ENCODE assay signal across 26 cellular contexts in the genomic region with DNA sequence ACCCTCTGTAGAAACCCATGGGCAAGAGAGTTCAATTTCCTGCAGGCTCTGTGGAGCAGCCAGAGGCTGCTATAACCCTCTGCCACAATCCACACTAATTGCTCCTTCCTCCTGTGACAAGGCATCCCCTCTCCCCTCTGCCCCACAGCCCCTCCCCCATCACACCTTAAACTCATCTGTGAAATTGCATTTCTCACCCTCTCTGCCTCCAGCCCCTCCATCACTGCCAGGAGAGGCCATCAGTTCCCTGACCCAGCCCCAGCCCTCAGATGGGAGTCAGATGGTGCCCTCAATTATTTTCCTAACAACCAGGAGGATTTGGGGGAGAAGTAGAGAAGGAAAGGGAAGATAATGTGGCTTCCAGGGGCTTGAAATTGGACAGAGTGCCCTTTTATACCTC.
"Had no signal": no experiment of that assay in that cellular context is flagged by ENCODE, and none has a peak within 500 bp of the region (broad histone marks: within the 10 kb centered on the region; RNA-seq: fewer than 3 reads in every experiment).

No MANE protein-coding gene starts in this region.

- H3K9me3 ChIP-seq: Peyer's patch, SJSA1 had no signal

- H3K4me1 ChIP-seq: Peyer's patch had no signal

- H3K4me3 Mint-ChIP-seq: activated CD8-positive, alpha-beta T cell treated with anti-CD3 and anti-CD28 coated beads, Interleukin-2, amount 10 ng/mL, durations not matched to agents 7 days and 5 days; activated naive CD4-positive, alpha-beta T cell treated with anti-CD3 and anti-CD28 coated beads for 36 hours; activated naive CD8-positive, alpha-beta T cell treated with anti-CD3 and anti-CD28 coated beads for 36 hours; T-helper 17 cell; WTC11 had no signal

- H3K36me3 ChIP-seq: brain microvascular endothelial cell, Peyer's patch, SJSA1 had no signal

- H3K9me3 Mint-ChIP-seq: activated naive CD4-positive, alpha-beta T cell treated with anti-CD3 and anti-CD28 coated beads for 36 hours; activated naive CD8-positive, alpha-beta T cell treated with anti-CD3 and anti-CD28 coated beads for 36 hours had no signal

- DNase-seq: activated CD4-positive, alpha-beta T cell treated with anti-CD3 and anti-CD28 coated beads for 48 hours; activated CD4-positive, alpha-beta T cell treated with anti-CD3 and anti-CD28 coated beads, Interleukin-2, amount 50 U/mL, for 4 hours; activated CD4-positive, CD25-positive, alpha-beta regulatory T cell treated with anti-CD3 and anti-CD28 coated beads, Interleukin-2, amount 50 U/mL, for 72 hours; activated CD8-positive, alpha-beta memory T cell treated with anti-CD3 and anti-CD28 coated beads, Interleukin-2, amount 50 U/mL, for 48 hours; activated CD8-positive, alpha-beta T cell treated with anti-CD3 and anti-CD28 coated beads, Interleukin-2, amount 10 ng/mL, durations not matched to agents 7 days and 5 days; activated naive CD4-positive, alpha-beta T cell treated with anti-CD3 and anti-CD28 coated beads for 36 hours; activated naive CD8-positive, alpha-beta T cell treated with anti-CD3 and anti-CD28 coated beads for 36 hours; activated T-cell treated with anti-CD3 and anti-CD28 coated beads, Interleukin-2, amount 50 U/mL, for 1 hour; brain microvascular endothelial cell; caudate nucleus; IMR-90; Kasumi-1; KBM-7; NCI-H1105 treated with DMSO at 0.1 percent for 48 hours; NCI-H1436 treated with DMSO at 0.1 percent for 48 hours; NCI-H187; NCI-H2081; NCI-H446 treated with DMSO at 0.1 percent for 48 hours; NCI-H524 treated with DMSO at 0.1 percent for 48 hours; SHP77; T-helper 17 cell; T-helper 9 cell had no signal

- H3K4me3 ChIP-seq: Peyer's patch, SJSA1 had no signal

- H3K4me1 Mint-ChIP-seq: activated naive CD8-positive, alpha-beta T cell treated with anti-CD3 and anti-CD28 coated beads for 36 hours; T-helper 17 cell had no signal

- H3K27me3 ChIP-seq: brain microvascular endothelial cell, Peyer's patch, SJSA1 had no signal

- H3K27ac Mint-ChIP-seq: activated CD8-positive, alpha-beta T cell treated with anti-CD3 and anti-CD28 coated beads, Interleukin-2, amount 10 ng/mL, durations not matched to agents 7 days and 5 days; activated naive CD4-positive, alpha-beta T cell treated with anti-CD3 and anti-CD28 coated beads for 36 hours; activated naive CD8-positive, alpha-beta T cell treated with anti-CD3 and anti-CD28 coated beads for 36 hours; T-helper 17 cell; WTC11 had no signal

- H3K36me3 Mint-ChIP-seq: activated naive CD8-positive, alpha-beta T cell treated with anti-CD3 and anti-CD28 coated beads for 36 hours had no signal

- H3K27ac ChIP-seq: brain microvascular endothelial cell, Peyer's patch, RWPE1, SJSA1 had no signal
